25 cellular contexts compared by ENCODE assay signal in genomic region chrX:77953708-77954107, GRCh38. TPM values are rescaled to one million over a fixed set of nuclear protein-coding genes. Genes with fewer than 3 reads are reported as not detected.
DNase-seq lines count a peak whose midpoint lies in the region; ATAC-seq, FAIRE-seq and TF ChIP-seq lines count a peak whose summit lies in the region.
"Had no signal": no experiment of that assay in that cellular context is flagged by ENCODE, and none has a peak within 500 bp of the region (broad histone marks: within the 10 kb centered on the region; RNA-seq: fewer than 3 reads in every experiment).

No MANE protein-coding gene starts in this region.

- H2BK5ac ChIP-seq in H1 (ENCODE audit: low read depth, low read length), result no peak overlapping the region

- H2BK120ac ChIP-seq in H1 (replicated peaks; ENCODE audit: low read depth, low read length), result no peak overlapping the region

- no peak overlapping the region for H3K14ac ChIP-seq in H1 (ENCODE audit: insufficient read length)

- H3K9me2 ChIP-seq in PC-9 (ENCODE audit: insufficient read depth), result no peaks in the 10 kb centered on the region
- H3K9me2 ChIP-seq: SK-N-SH had no signal

- H3K79me2 ChIP-seq in PC-9 (ENCODE audit: low read depth) (no peaks in the 10 kb centered on the region), H1 (ENCODE audit: control insufficient read depth in 1 of 2, insufficient read depth in 2 of 2, low read length in 2 of 2) (no peaks in the 10 kb centered on the region)

- POLR2A ChIA-PET in PC-9 (lab: Charles Lee; ENCODE audit: unreplicated experiment), result no interaction called here
- POLR2A ChIA-PET in H1 (lab: Charles Lee; ENCODE audit: partially characterized antibody), result no interaction called here

- peaks cover 17% of the 10 kb centered on the region for H3K4me1 ChIP-seq in PC-9 (replicated peaks; ENCODE audit: insufficient read depth)
- H3K4me1 ChIP-seq in H1 (replicated peaks in 1 of 4; ENCODE audit: control insufficient read depth in 3 of 4, insufficient read depth in 4 of 4, low read length in 3 of 4), result no peaks in the 10 kb centered on the region
- no peaks in the 10 kb centered on the region for H3K4me1 ChIP-seq in mucosa of descending colon (ENCODE audit: low read depth)

- no TSS peak for BruUV-seq in PC-9 (replicated peaks; lab: Mats Ljungman, UMichigan)

- no peak overlapping the region for H2BK12ac ChIP-seq in H1 (ENCODE audit: low read depth, low read length)

- no peaks in the 10 kb centered on the region for H3K36me3 ChIP-seq in PC-9 (ENCODE audit: low read depth)
- no peaks in the 10 kb centered on the region for H3K36me3 ChIP-seq in H1 (ENCODE audit: control insufficient read depth in 2 of 4, insufficient read depth in 4 of 4, low read length in 3 of 4)
- no peaks in the 10 kb centered on the region for H3K36me3 ChIP-seq in mucosa of descending colon (ENCODE audit: low read depth)

- H3K27me3 ChIP-seq in PC-9 (ENCODE audit: insufficient read depth, low read depth) (no peaks in the 10 kb centered on the region), H1 (replicated peaks in 1 of 4; ENCODE audit: control insufficient read depth in 3 of 4, extremely low read depth in 1 of 4, insufficient read depth in 3 of 4, low read length in 3 of 4) (no peaks in the 10 kb centered on the region)

- no peak overlapping the region for H3K18ac ChIP-seq in H1 (ENCODE audit: extremely low read depth, low read length)

- no peak for TF ChIP-seq RAD21 in H1 (IDR thresholded peaks at IDR 0.05 in 1 of 2, conservative IDR thresholded peaks at IDR 0.05 in 1 of 2; ENCODE audit: low read depth in 2 of 2, low read length in 2 of 2)

- intact Hi-C loops in PC-9 (cut with micrococcal nuclease; ENCODE audit: unreplicated experiment), result no loop called here
- intact Hi-C loops in mucosa of descending colon (cut with DNase I, micrococcal nuclease), result no loop called here

- H3K56ac ChIP-seq in H1 (replicated peaks; ENCODE audit: insufficient read length, low read depth, low read length), result no peak overlapping the region

- peak; percentile 81 for ATAC-seq in mucosa of descending colon
- ATAC-seq in GM18907 (IDR thresholded peaks at IDR 0.05; ENCODE audit: unreplicated experiment), result no peak
- ATAC-seq in HG02763 (IDR thresholded peaks at IDR 0.05; ENCODE audit: unreplicated experiment), result no peak
- ATAC-seq: HCT116, sciatic nerve had no signal

- CTCF ChIA-PET in PC-9 (lab: Charles Lee) (no interaction called here), H1 (lab: Charles Lee; ENCODE audit: partially characterized antibody) (no interaction called here)

- no peaks in the 10 kb centered on the region for H3K23me2 ChIP-seq in H1 (ENCODE audit: low read depth, low read length)

- H3K4me2 ChIP-seq in PC-9 (peak overlapping the region; percentile 32), H1 (ENCODE audit: insufficient read depth in 1 of 2, low read depth in 2 of 2, low read length in 2 of 2) (no peak overlapping the region)
- H3K4me2 ChIP-seq: SK-N-SH had no signal

- H3K27ac ChIP-seq in PC-9 (peak overlapping the region; percentile 47), H1 (ENCODE audit: low read depth, low read length) (no peak overlapping the region)

- no peaks in the 10 kb centered on the region for H4K20me1 ChIP-seq in PC-9 (ENCODE audit: insufficient read depth)
- H4K20me1 ChIP-seq in H1 (replicated peaks in 1 of 2; ENCODE audit: control insufficient read depth in 1 of 2, insufficient read depth in 2 of 2, low read length in 2 of 2), result no peaks in the 10 kb centered on the region

- WGBS in H1 (ENCODE audit: extremely low coverage in 1 of 2, insufficient coverage in 1 of 2, insufficient read length in 1 of 2, insufficient replicate concordance in 2 of 2, low coverage in 1 of 2, low lambda C conversion rate in 2 of 2, missing lambda C conversion rate in 1 of 2), 2 experiments, result 69% methylated on average over 1 of the region's 1 CpG; no CpG with 5 or more reads in 1 of the 2 experiments

- no peak overlapping the region for H3K9ac ChIP-seq in H1 (replicated peaks in 1 of 4; ENCODE audit: extremely low read depth in 1 of 4, low read depth in 3 of 4, low read length in 3 of 4)
- H3K9ac ChIP-seq: SK-N-SH had no signal

- H3K4me3 ChIP-seq in PC-9 (no peak overlapping the region), H1 (ENCODE audit: extremely low read depth in 1 of 4, insufficient read depth in 2 of 4, low read depth in 3 of 4, low read length in 4 of 4) (no peak overlapping the region), mucosa of descending colon (no peak overlapping the region)

- H2BK15ac ChIP-seq in H1 (ENCODE audit: low read length), result no peak overlapping the region

- TF ChIP-seq EP300 in H1 (IDR thresholded peaks at IDR 0.05; ENCODE audit: borderline replicate concordance in 1 of 2, low read depth in 2 of 2, low read length in 2 of 2), result no peak

- peaks cover 6% of the 10 kb centered on the region; the same call in 1 of the 2 replicates for H3F3A ChIP-seq in PC-9 (ENCODE audit: insufficient read depth, low read depth)

- no peak overlapping the region for H4K5ac ChIP-seq in H1 (ENCODE audit: insufficient read length, low read depth, low read length)

- H2AK5ac ChIP-seq in H1 (ENCODE audit: low read depth, low read length), result no peak overlapping the region

- peak; percentile 7 for DNase-seq in EL
- DNase-seq in PC-9, result peak in 1 of 2 experiments; percentile 53
- DNase-seq in H1 (ENCODE audit: low read depth in 1 of 2, low spot score in 2 of 2), result no peak
- DNase-seq in mucosa of descending colon, result peak in 1 of 3 donors; percentile 21
- DNase-seq in NCI-H526 (lab: John Stamatoyannopoulos, UW), result no peak
- DNase-seq in NCI-H187 (lab: John Stamatoyannopoulos, UW), result no peak
- DNase-seq: activated CD4-positive, alpha-beta T cell treated with anti-CD3 and anti-CD28 coated beads for 4 hours; activated CD8-positive, alpha-beta memory T cell treated with anti-CD3 and anti-CD28 coated beads, Interleukin-2, amount 50 U/mL, for 48 hours; activated naive CD4-positive, alpha-beta T cell; aorta; CD4-positive, alpha-beta memory T cell; hypothalamus; NCI-H2029; NCI-H510A treated with DMSO at 0.1 percent for 48 hours; SK-N-SH; stimulated activated CD4-positive, alpha-beta T cell treated with anti-CD3 and anti-CD28 coated beads, Interleukin-4, amount 100 ng/mL, for 1 hour; substantia nigra had no signal

- no peak overlapping the region for H2BK20ac ChIP-seq in H1 (ENCODE audit: low read length)

- no peaks in the 10 kb centered on the region for H3K79me1 ChIP-seq in H1 (ENCODE audit: low read depth, low read length)

- peak; percentile 13 for FAIRE-seq in H1 (lab: Jason Lieb, UNC)

- no peak overlapping the region for H2AFZ ChIP-seq in PC-9
- H2AFZ ChIP-seq in H1 (ENCODE audit: low read length), result no peak overlapping the region

- no peak overlapping the region for H4K91ac ChIP-seq in H1 (replicated peaks; ENCODE audit: insufficient read length, low read length)

- H3K23ac ChIP-seq in H1 (ENCODE audit: insufficient read length), result no peak overlapping the region

- TF ChIP-seq POLR2A in H1 (IDR thresholded peaks at IDR 0.05; ENCODE audit: control extremely low read depth in 1 of 2, low read depth in 2 of 2, low read length in 2 of 2), result no peak

- H3K9me3 ChIP-seq in PC-9 (ENCODE audit: insufficient read depth, low read depth) (no peaks in the 10 kb centered on the region), H1 (ENCODE audit: insufficient read depth in 2 of 2, low read depth in 1 of 2, low read length in 1 of 2) (no peaks in the 10 kb centered on the region), mucosa of descending colon (no peaks in the 10 kb centered on the region)
- H3K9me3 ChIP-seq: SK-N-SH had no signal

- no peak overlapping the region for H3K4ac ChIP-seq in H1 (replicated peaks; ENCODE audit: insufficient read length, low read depth, low read length)

- no peak for TF ChIP-seq CTCF in PC-9 (conservative IDR thresholded peaks at IDR 0.05)
- no peak for TF ChIP-seq CTCF in H1 (IDR thresholded peaks at IDR 0.05; ENCODE audit: control extremely low read depth in 1 of 3, insufficient read depth in 1 of 3, low read depth in 1 of 3, low read length in 3 of 3)
- TF ChIP-seq CTCF in mucosa of descending colon (IDR thresholded peaks at IDR 0.05), result no peak

- no peak overlapping the region for H4K8ac ChIP-seq in H1 (ENCODE audit: extremely low read depth, insufficient read depth, low read length)

RNA-seq across cellular contexts. Expression of gene PGAM4, which starts 15.7 kb away (rescaled TPM):
- total RNA-seq in PC-9 (2021), result not detected in 2 replicates
- total RNA-seq in H1 (2021; fragmentation: NEBNext Ultra II Directional; extraction: Animal tissue kit (Norgen Biotek cat#: 25700)), result 0.56 TPM in 1 of 2 replicates, not detected in the other
- 0.54 and 0.57 TPM in 2 replicates for polyA plus RNA-seq in H1 (2011; rRNA removed)
- 0.57 TPM for polyA plus RNA-seq in H1 (2011; cell fraction: cytosol; rRNA removed)
- polyA plus RNA-seq in H1 (2011; cell fraction: nucleus; rRNA removed), result 0.39 TPM
- 0.42 to 0.81 TPM (median 0.54 TPM) in 3 of 4 replicates, not detected in the other for polyA plus RNA-seq in H1 (2012, experiment 1 of 2)
- polyA plus RNA-seq in H1 (2012, experiment 2 of 2), result not detected
- polyA plus RNA-seq in H1 (2013, experiment 1 of 2), result not detected
- not detected for polyA plus RNA-seq in H1 (2013, experiment 2 of 2)
- 0.28 and 0.44 TPM in 2 replicates for polyA minus RNA-seq in H1 (2011; rRNA and poly(A)+ RNA removed)
- not detected for polyA minus RNA-seq in H1 (2011; cell fraction: cytosol; rRNA and poly(A)+ RNA removed)
- polyA minus RNA-seq in H1 (2011; cell fraction: nucleus; rRNA and poly(A)+ RNA removed), result not detected
- not detected for total RNA-seq in mucosa of descending colon
- total RNA-seq: aorta; CD4-positive, alpha-beta memory T cell; dermis microvascular lymphatic vessel endothelial cell; fibroblast of lung; kidney epithelial cell; OCI-LY7; sciatic nerve had no signal
- polyA plus RNA-seq: aorta, SK-N-SH had no signal

RNA-seq across cellular contexts. Expression of gene ATP7A, which starts 43.2 kb away (rescaled TPM):
- 13.0 and 13.8 TPM in 2 replicates for total RNA-seq in PC-9 (2021)
- total RNA-seq in H1 (2021; fragmentation: NEBNext Ultra II Directional; extraction: Animal tissue kit (Norgen Biotek cat#: 25700)), result 2.4 and 2.8 TPM in 2 replicates
- polyA plus RNA-seq in H1 (2011; rRNA removed), result 0.72 and 0.73 TPM in 2 replicates
- 0.98 TPM for polyA plus RNA-seq in H1 (2011; cell fraction: cytosol; rRNA removed)
- polyA plus RNA-seq in H1 (2011; cell fraction: nucleus; rRNA removed), result 0.40 TPM
- 0.85 to 1.4 TPM (median 1.0 TPM) in 4 replicates for polyA plus RNA-seq in H1 (2012, experiment 1 of 2)
- polyA plus RNA-seq in H1 (2012, experiment 2 of 2), result 0.42 TPM
- polyA plus RNA-seq in H1 (2013, experiment 1 of 2), result 2.3 TPM
- 2.1 TPM for polyA plus RNA-seq in H1 (2013, experiment 2 of 2)
- polyA minus RNA-seq in H1 (2011; rRNA and poly(A)+ RNA removed), result 3.5 and 6.3 TPM in 2 replicates
- 1.3 TPM for polyA minus RNA-seq in H1 (2011; cell fraction: cytosol; rRNA and poly(A)+ RNA removed)
- polyA minus RNA-seq in H1 (2011; cell fraction: nucleus; rRNA and poly(A)+ RNA removed), result 4.3 TPM
- total RNA-seq in mucosa of descending colon, result 10 to 100 TPM in 1 of 3 donors, 1 to 10 TPM in 2; 6.9 to 11.2 (median 9.7) TPM

RNA-seq across cellular contexts. Expression of gene COX7B, which starts 54.4 kb away (rescaled TPM):
- total RNA-seq in PC-9 (2021) (273 and 356 TPM in 2 replicates), mucosa of descending colon (100 to 1,000 TPM; 340 to 480 (median 472) TPM)
- total RNA-seq in H1 (2021; fragmentation: NEBNext Ultra II Directional; extraction: Animal tissue kit (Norgen Biotek cat#: 25700)), result 268 and 276 TPM in 2 replicates
- polyA plus RNA-seq in H1 (2011; rRNA removed), result 470 and 974 TPM in 2 replicates
- polyA plus RNA-seq in H1 (2011; cell fraction: cytosol; rRNA removed), result 691 TPM
- polyA plus RNA-seq in H1 (2011; cell fraction: nucleus; rRNA removed), result 179 TPM
- polyA plus RNA-seq in H1 (2012, experiment 1 of 2), result 480 to 521 TPM (median 506 TPM) in 4 replicates
- polyA plus RNA-seq in H1 (2012, experiment 2 of 2), result 2,019 TPM
- polyA plus RNA-seq in H1 (2013, experiment 1 of 2), result 622 TPM
- 612 TPM for polyA plus RNA-seq in H1 (2013, experiment 2 of 2)
- polyA minus RNA-seq in H1 (2011; rRNA and poly(A)+ RNA removed), result 167 and 320 TPM in 2 replicates
- polyA minus RNA-seq in H1 (2011; cell fraction: cytosol; rRNA and poly(A)+ RNA removed), result 70.2 TPM
- 110 TPM for polyA minus RNA-seq in H1 (2011; cell fraction: nucleus; rRNA and poly(A)+ RNA removed)

RNA-seq across cellular contexts. Expression of gene MAGT1, which starts 58.5 kb away (rescaled TPM):
- total RNA-seq in PC-9 (2021), result 49.4 and 68.2 TPM in 2 replicates
- total RNA-seq in H1 (2021; fragmentation: NEBNext Ultra II Directional; extraction: Animal tissue kit (Norgen Biotek cat#: 25700)), result 44.5 and 47.6 TPM in 2 replicates
- polyA plus RNA-seq in H1 (2011; rRNA removed), result 11.3 and 14.4 TPM in 2 replicates
- 22.0 TPM for polyA plus RNA-seq in H1 (2011; cell fraction: cytosol; rRNA removed)
- polyA plus RNA-seq in H1 (2011; cell fraction: nucleus; rRNA removed), result 16.8 TPM
- 27.5 to 42.0 TPM (median 31.4 TPM) in 4 replicates for polyA plus RNA-seq in H1 (2012, experiment 1 of 2)
- polyA plus RNA-seq in H1 (2012, experiment 2 of 2), result 3.9 TPM
- polyA plus RNA-seq in H1 (2013, experiment 1 of 2), result 47.2 TPM
- polyA plus RNA-seq in H1 (2013, experiment 2 of 2), result 51.0 TPM
- polyA minus RNA-seq in H1 (2011; rRNA and poly(A)+ RNA removed), result 64.6 and 82.2 TPM in 2 replicates
- polyA minus RNA-seq in H1 (2011; cell fraction: cytosol; rRNA and poly(A)+ RNA removed), result 44.3 TPM
- polyA minus RNA-seq in H1 (2011; cell fraction: nucleus; rRNA and poly(A)+ RNA removed), result 29.7 TPM
- 10 to 100 TPM; 36.8 to 55.3 (median 43.3) TPM for total RNA-seq in mucosa of descending colon
